Comparison of ENCODE assay signal across 10 cellular contexts in the genomic region with DNA sequence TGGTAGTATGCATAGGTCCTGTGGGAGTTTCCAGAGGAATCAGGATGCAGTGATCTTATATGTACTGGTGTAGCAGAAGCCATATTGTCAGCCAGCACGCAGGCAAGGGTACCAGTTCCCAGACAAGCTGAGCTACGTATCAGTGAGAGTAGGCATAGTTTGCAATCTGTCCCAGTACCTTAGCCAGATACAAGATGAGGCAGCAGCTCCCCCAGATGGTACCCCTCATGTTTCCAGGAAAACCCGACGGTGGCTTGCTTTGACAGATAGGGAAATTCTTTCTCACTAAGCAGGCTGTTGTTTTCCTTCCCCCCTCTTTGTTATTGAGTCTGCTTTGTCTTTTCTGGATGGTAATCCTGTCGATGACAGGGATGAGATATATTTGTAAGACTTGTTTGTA.
DNase-seq lines count a peak whose midpoint lies in the region; ATAC-seq, FAIRE-seq and TF ChIP-seq lines count a peak whose summit lies in the region.
"Had no signal": no experiment of that assay in that cellular context is flagged by ENCODE, and none has a peak within 500 bp of the region (broad histone marks: within the 10 kb centered on the region; RNA-seq: fewer than 3 reads in every experiment).

No MANE protein-coding gene starts in this region.

- 80 to 89% methylated on average over 2 to 5 of the region's 5 CpGs for WGBS in endodermal cell (ENCODE audit: insufficient coverage in 1 of 2, insufficient read length in 1 of 2), 2 experiments

- no peaks in the 10 kb centered on the region for H3K9me3 ChIP-seq in endodermal cell (ENCODE audit: control insufficient read depth, low read length)

- no peak for FAIRE-seq in urothelium cell line (lab: Jason Lieb, UNC)

- H3K4me3 Mint-ChIP-seq in endodermal cell (no peak overlapping the region), CD14-positive monocyte (no peak overlapping the region)

- no peak overlapping the region for H3K4me3 ChIP-seq in endodermal cell (ENCODE audit: low read length)

- TF ChIP-seq CTCF in endodermal cell (conservative IDR thresholded peaks at IDR 0.05), result peak; percentile 51
- TF ChIP-seq CTCF in CD14-positive monocyte (IDR thresholded peaks at IDR 0.05), result no peak

- no peak overlapping the region for H3K27ac ChIP-seq in endodermal cell (ENCODE audit: low read depth, low read length)
- H3K27ac ChIP-seq: KMS-11 had no signal

- intact Hi-C loops in CD14-positive monocyte (cut with micrococcal nuclease), result loop anchor here in 1 of 2 donors (10.0 kb wide), 1 partner anchor 100 kb away; no protein-coding TSS in a partner anchor

- H3K4me1 Mint-ChIP-seq in endodermal cell (peaks cover 5% of the 10 kb centered on the region), CD14-positive monocyte (peaks cover 19% of the 10 kb centered on the region)

- H3K27me3 ChIP-seq in endodermal cell (ENCODE audit: control insufficient read depth, insufficient read depth, low read length, poor library complexity, severe bottlenecking), result no peaks in the 10 kb centered on the region

- ATAC-seq in GM18517 (IDR thresholded peaks at IDR 0.05; ENCODE audit: unreplicated experiment), result no peak
- ATAC-seq: left lobe of liver had no signal

- H3K4me1 ChIP-seq in endodermal cell (ENCODE audit: control insufficient read depth, insufficient read depth, low read length), result no peaks in the 10 kb centered on the region

- H3K27me3 Mint-ChIP-seq in endodermal cell (ENCODE audit: insufficient read depth) (peaks cover 13% of the 10 kb centered on the region), CD14-positive monocyte (ENCODE audit: low read depth in 3 of 3) (no peaks in the 10 kb centered on the region)

- H3K9me3 Mint-ChIP-seq in endodermal cell, result no peaks in the 10 kb centered on the region
- peaks cover 0 to 5% (median 3%) of the 10 kb centered on the region in 7 donors for H3K9me3 Mint-ChIP-seq in CD14-positive monocyte

- H3K36me3 Mint-ChIP-seq in endodermal cell (ENCODE audit: low read depth), result no peaks in the 10 kb centered on the region
- H3K36me3 Mint-ChIP-seq in CD14-positive monocyte, result peaks cover 28 to 43% of the 10 kb centered on the region in 2 donors

- no peaks in the 10 kb centered on the region for H3K36me3 ChIP-seq in endodermal cell (ENCODE audit: control insufficient read depth, insufficient read depth, low read length)

- no peak overlapping the region for H3K27ac Mint-ChIP-seq in endodermal cell
- peak overlapping the region in 2 of 7 donors; percentile 45 to 75 for H3K27ac Mint-ChIP-seq in CD14-positive monocyte

- H3K9ac ChIP-seq in endodermal cell (ENCODE audit: extremely low read depth, low read length, poor library complexity, severe bottlenecking), result no peak overlapping the region
- H3K9ac ChIP-seq: KMS-11 had no signal

- DNase-seq in LHCN-M2 (ENCODE audit: low read depth) (peak; percentile 14), endodermal cell (peak; percentile 55), CD14-positive monocyte (ENCODE audit: low spot score) (no peak), urothelium cell line (ENCODE audit: low spot score) (no peak)
- DNase-seq in activated CD8-positive, alpha-beta memory T cell treated with anti-CD3 and anti-CD28 coated beads for 1 hour (ENCODE audit: extremely low read depth in 1 of 2, low read depth in 1 of 2), result peak; percentile 6 to 20
- DNase-seq in stimulated activated CD8-positive, alpha-beta memory T cell treated with anti-CD3 and anti-CD28 coated beads, Interleukin-12 subunit alpha, Interleukin-12 subunit beta, amount 100 ng/mL, for 4 hours (ENCODE audit: low read depth), result peak; percentile 8
- no peak for DNase-seq in effector CD4-positive, alpha-beta T cell

Comparison
In these comparisons a context has a peak if more than half of its experiments do, and no peak if none do; other contexts are left out.
1. DNase-seq: peak in LHCN-M2 (single experiment), activated CD8-positive, alpha-beta memory T cell treated with anti-CD3 and anti-CD28 coated beads for 1 hour (2 of 2), endodermal cell (single experiment) and stimulated activated CD8-positive, alpha-beta memory T cell treated with anti-CD3 and anti-CD28 coated beads, Interleukin-12 subunit alpha, Interleukin-12 subunit beta, amount 100 ng/mL, for 4 hours (single experiment); none in effector CD4-positive, alpha-beta T cell (single experiment), CD14-positive monocyte (single experiment) and urothelium cell line (single experiment).